ENCODE assay signal across 17 cellular contexts in genomic region chr14:92439551-92440344, GRCh38.
DNase-seq lines count a peak whose midpoint lies in the region; TF ChIP-seq lines count a peak whose summit lies in the region.
"Had no signal": no experiment of that assay in that cellular context is flagged by ENCODE, and none has a peak within 500 bp of the region (broad histone marks: within the 10 kb centered on the region; RNA-seq: fewer than 3 reads in every experiment).

No MANE protein-coding gene starts in this region.

- peak; percentile 36 for DNase-seq in DMS53 (lab: John Stamatoyannopoulos, UW)
- DNase-seq in DMS53 treated with DMSO at 0.1 percent for 48 hours (lab: John Stamatoyannopoulos, UW; ENCODE audit: unreplicated experiment): no peak
- peak; percentile 62 for DNase-seq in NAMALWA (ENCODE audit: low spot score)
- DNase-seq in medulla oblongata (ENCODE audit: extremely low spot score): peak; percentile 13
- DNase-seq in activated naive CD4-positive, alpha-beta T cell (lab: John Stamatoyannopoulos, UW): no peak
- DNase-seq in GM10266 (ENCODE audit: extremely low spot score): no peak
- DNase-seq in superior temporal gyrus (ENCODE audit: extremely low spot score): no peak
- DNase-seq: activated CD4-positive, alpha-beta T cell treated with anti-CD3 and anti-CD28 coated beads for 48 hours; activated naive CD4-positive, alpha-beta T cell treated with anti-CD3 and anti-CD28 coated beads, Interleukin-2, amount 10 ng/mL, durations not matched to agents 7 days and 5 days; activated T-cell treated with anti-CD3 and anti-CD28 coated beads for 4 hours; left lung; stimulated activated CD4-positive, alpha-beta T cell treated with anti-CD3 and anti-CD28 coated beads, Interleukin-12 subunit alpha, Interleukin-12 subunit beta, amount 100 ng/mL, for 4 hours; stimulated activated naive CD4-positive, alpha-beta T cell; T1000 had no signal

- H3K4me1 ChIP-seq in OCI-LY3 (ENCODE audit: low read length): peaks cover 79% of the 10 kb centered on the region
- H3K4me1 ChIP-seq: HAP-1 had no signal

- no peaks in the 10 kb centered on the region for H3K79me2 ChIP-seq in OCI-LY3 (ENCODE audit: low read length)

- H3K27ac ChIP-seq in OCI-LY3 (ENCODE audit: low read length): peak overlapping the region; percentile 94
- H3K27ac ChIP-seq: coronary artery, left lung had no signal

- peak overlapping the region; percentile 16; the same call in 1 of the 2 replicates for H3K4me3 ChIP-seq in OCI-LY3 (ENCODE audit: low read length)
- H3K4me3 ChIP-seq: coronary artery, HAP-1, left lung had no signal

- no peaks in the 10 kb centered on the region for H3K27me3 ChIP-seq in OCI-LY3 (ENCODE audit: low read depth, low read length)
- H3K27me3 ChIP-seq: left lung had no signal

- no peaks in the 10 kb centered on the region for H3K9me3 ChIP-seq in OCI-LY3 (ENCODE audit: insufficient read depth, low read length)
- H3K9me3 ChIP-seq: HAP-1, left lung had no signal

- no peaks in the 10 kb centered on the region for H4K20me1 ChIP-seq in OCI-LY3 (ENCODE audit: insufficient read depth, low read length)

- H2AFZ ChIP-seq in OCI-LY3 (ENCODE audit: low read depth, low read length): no peak overlapping the region

- peak overlapping the region; percentile 49; the same call in 1 of the 2 replicates for H3K9ac ChIP-seq in OCI-LY3 (ENCODE audit: low read length)

- no peaks in the 10 kb centered on the region for H3K36me3 ChIP-seq in OCI-LY3 (replicated peaks; ENCODE audit: low read depth, low read length)
- H3K36me3 ChIP-seq: HAP-1, left lung had no signal

- TF ChIP-seq CTCF in OCI-LY3 (IDR thresholded peaks at IDR 0.05; ENCODE audit: low read depth, low read length) (peak; percentile 24; the same call in 1 of the 2 replicates), GM10266 (IDR thresholded peaks at IDR 0.05; ENCODE audit: control insufficient read depth, insufficient read depth, low read depth, missing control alignments) (no peak)

- peak overlapping the region; percentile 62 for H3K4me2 ChIP-seq in OCI-LY3 (ENCODE audit: low read length)

Comparison
In these comparisons a context has a peak if more than half of its experiments do, and no peak if none do; other contexts are left out.
1. DNase-seq: peak in DMS53 (single experiment), NAMALWA (single experiment) and medulla oblongata (single experiment); none in DMS53 treated with DMSO at 0.1 percent for 48 hours (single experiment), activated naive CD4-positive, alpha-beta T cell (0 of 4), GM10266 (single experiment) and superior temporal gyrus (single experiment).